In the genomic region with DNA sequence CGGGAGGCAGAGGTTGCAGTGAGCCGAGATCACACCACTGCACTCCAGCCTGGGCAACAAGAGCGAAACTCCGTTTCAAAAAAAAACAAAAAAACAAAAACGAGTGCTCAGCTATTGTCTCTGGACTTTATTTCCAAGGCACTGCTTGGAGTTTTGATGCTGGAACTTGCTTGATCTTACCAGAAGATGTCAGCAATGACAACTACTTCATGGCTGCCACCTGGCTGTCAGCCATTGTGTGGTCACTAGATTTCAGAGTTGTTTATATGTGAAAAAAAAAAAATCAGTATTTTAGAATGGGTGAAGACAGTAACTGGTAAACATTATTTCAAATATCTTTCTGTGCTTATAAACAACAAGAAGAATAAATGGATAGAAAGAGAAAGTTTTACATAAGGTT, we compare ENCODE assay signal across 8 cellular contexts. TPM values are rescaled to one million over a fixed set of nuclear protein-coding genes. Genes with fewer than 3 reads are reported as not detected.
DNase-seq lines count a peak whose midpoint lies in the region; ATAC-seq, FAIRE-seq and TF ChIP-seq lines count a peak whose summit lies in the region.

No MANE protein-coding gene starts in this region.

- H3K4me3 ChIP-seq in HepG2 (replicated peaks in 1 of 3; ENCODE audit: insufficient read depth in 1 of 3, low read depth in 2 of 3, low read length in 3 of 3), result no peak overlapping the region
- no peak overlapping the region for H3K4me3 ChIP-seq in coronary artery

- TF ChIP-seq EP300 in HepG2 (IDR thresholded peaks at IDR 0.05; ENCODE audit: low read depth in 2 of 2, low read length in 2 of 2) (no peak), HepG2 (CRISPR knock-in tag; IDR thresholded peaks at IDR 0.05; ENCODE audit: borderline replicate concordance) (no peak)

- in situ Hi-C loops in HepG2 (cut with HindIII; ENCODE audit: extremely low pct_ligation_motif_present, low pct_unique_long_range_greater_than_20kb), result no loop called here

- no peak for TF ChIP-seq RAD21 in HepG2 (CRISPR knock-in tag; IDR thresholded peaks at IDR 0.05)

- no peak overlapping the region for H2AFZ ChIP-seq in HepG2 (ENCODE audit: low read length)

- POLR2A ChIA-PET in HepG2 (lab: Yijun Ruan, JAX), result no interaction called here

- no peaks in the 10 kb centered on the region for H3K9me3 ChIP-seq in HepG2 (ENCODE audit: low read length)

- H4K20me1 ChIP-seq in HepG2 (ENCODE audit: insufficient read depth, low read length), result no peaks in the 10 kb centered on the region

- peaks cover 0 to 8% of the 10 kb centered on the region in 2 experiments; a peak in 3 of 5 replicates for H3K27me3 ChIP-seq in HepG2 (ENCODE audit: control insufficient read depth in 1 of 2, insufficient read depth in 2 of 2, low read length in 2 of 2)

- H3K4me2 ChIP-seq in HepG2 (ENCODE audit: low read depth, low read length), result no peak overlapping the region

- intact Hi-C loops in HepG2 (cut with micrococcal nuclease; ENCODE audit: unreplicated experiment), result loop anchor here (1.0 kb wide), 1 partner anchor 50 kb away; no protein-coding TSS in a partner anchor

- H3K79me2 ChIP-seq in HepG2 (ENCODE audit: insufficient read depth, low read length), result no peaks in the 10 kb centered on the region

- no peak overlapping the region for H3K9ac ChIP-seq in HepG2 (ENCODE audit: insufficient read depth, low read depth, low read length)

- TF ChIP-seq POLR2A in HepG2 (IDR thresholded peaks at IDR 0.05; ENCODE audit: insufficient read depth in 1 of 2, low read depth in 2 of 2, low read length in 2 of 2), result no peak

- peak; percentile 84 for FAIRE-seq in HepG2 (lab: Jason Lieb, UNC)

- peak; percentile 57; the same call in 2 of the 3 replicates for ATAC-seq in HepG2

- H3K4me1 ChIP-seq in HepG2 (ENCODE audit: insufficient read depth, low read length), result no peaks in the 10 kb centered on the region

- CTCF ChIA-PET in HepG2 (lab: Yijun Ruan, JAX; ENCODE audit: low intra/inter-chr PET ratio, low total read pairs), result no interaction called here

- DNase-seq in Daoy (ENCODE audit: low read depth), result peak; percentile 38
- DNase-seq in NCI-H1930 (lab: John Stamatoyannopoulos, UW), result peak; percentile 19 to 43
- peak; percentile 66 for DNase-seq in activated effector memory CD4-positive, alpha-beta T cell treated with anti-CD3 and anti-CD28 coated beads, Interleukin-2, amount 50 U/mL, for 16 hours
- peak; percentile 56 for DNase-seq in HepG2 (ENCODE audit: low spot score)
- DNase-seq in HuH-7.5 (ENCODE audit: low spot score), result no peak
- DNase-seq in coronary artery (ENCODE audit: low spot score), result no peak
- no peak for DNase-seq in NCI-H128 (lab: John Stamatoyannopoulos, UW; ENCODE audit: unreplicated experiment)

- no peak overlapping the region for H3K27ac ChIP-seq in 22Rv1
- H3K27ac ChIP-seq in HepG2 (ENCODE audit: extremely low read length, insufficient read depth, low read length), result no peak overlapping the region
- no peak overlapping the region for H3K27ac ChIP-seq in coronary artery

- 3% methylated on average over 5 of the region's 5 CpGs for WGBS in HepG2 (ENCODE audit: low lambda C conversion rate)

- BruUV-seq in HepG2 (replicated peaks; lab: Mats Ljungman, UMichigan), result no TSS peak

- no peaks in the 10 kb centered on the region for H3K36me3 ChIP-seq in HepG2 (replicated peaks in 1 of 2; ENCODE audit: control insufficient read depth in 1 of 2, insufficient read depth in 2 of 2, low read length in 2 of 2)

- TF ChIP-seq CTCF in 22Rv1 (IDR thresholded peaks at IDR 0.05), result peak; percentile 54
- peak; percentile 50 for TF ChIP-seq CTCF in HepG2 (CRISPR knock-in tag; IDR thresholded peaks at IDR 0.05)
- TF ChIP-seq CTCF in coronary artery (IDR thresholded peaks at IDR 0.05), result no peak

TF ChIP-seq in HepG2, 621 proteins besides CTCF, POLR2A, EP300 and RAD21 (continues in another document):
- peak; percentile 46 for TF ChIP-seq STAG1 (CRISPR knock-in tag; IDR thresholded peaks at IDR 0.05)
- TF ChIP-seq YY1 (IDR thresholded peaks at IDR 0.05; ENCODE audit: insufficient read depth, insufficient replicate concordance, low read depth, low read length), result peak; percentile 69

RNA-seq across cellular contexts. Expression of gene OR4D1, which starts 26.3 kb away (rescaled TPM):
- 0.06 TPM in 1 of 2 replicates, not detected in the other for total RNA-seq in Daoy (2014; rRNA removed; shearing (Covaris generic))
- not detected in 2 replicates for total RNA-seq in HepG2 (2016; rRNA removed; fragmentation: Illumina TruSeq; extraction: Trizol)
- total RNA-seq in HepG2 (2016; cell fraction: cytosol; rRNA removed; fragmentation: Illumina TruSeq; extraction: Trizol; ENCODE audit: low read depth), result not detected in 2 replicates
- not detected in 2 replicates for total RNA-seq in HepG2 (2016; cell fraction: insoluble cytoplasmic fraction; rRNA removed; fragmentation: Illumina TruSeq; extraction: Trizol)
- not detected in 2 replicates for total RNA-seq in HepG2 (2016; cell fraction: membrane; rRNA removed; fragmentation: Illumina TruSeq; extraction: Trizol)
- not detected in 2 replicates for total RNA-seq in HepG2 (2016; cell fraction: nucleus; rRNA removed; fragmentation: Illumina TruSeq; extraction: Trizol)
- polyA plus RNA-seq in HepG2 (2011; rRNA removed), result not detected in 2 replicates
- not detected in 2 replicates for polyA plus RNA-seq in HepG2 (2011; cell fraction: cytosol; rRNA removed)
- not detected in 2 replicates for polyA plus RNA-seq in HepG2 (2011; cell fraction: nucleus; rRNA removed)
- polyA plus RNA-seq in HepG2 (2012), result not detected in 2 replicates
- not detected in 2 replicates for polyA plus RNA-seq in HepG2 (2016; cell fraction: cytosol; fragmentation: Illumina TruSeq; extraction: Trizol; ENCODE audit: low read depth)
- polyA plus RNA-seq in HepG2 (2016; cell fraction: insoluble cytoplasmic fraction; fragmentation: Illumina TruSeq; extraction: Trizol; ENCODE audit: low read depth), result not detected in 2 replicates
- not detected in 2 replicates for polyA plus RNA-seq in HepG2 (2016; cell fraction: membrane; fragmentation: Illumina TruSeq; extraction: Trizol; ENCODE audit: low read depth)
- not detected in 2 replicates for polyA plus RNA-seq in HepG2 (2016; cell fraction: nucleus; fragmentation: Illumina TruSeq; extraction: Trizol; ENCODE audit: insufficient read depth, low read depth)
- polyA minus RNA-seq in HepG2 (2011; rRNA and poly(A)+ RNA removed; ENCODE audit: low replicate concordance), result not detected in 2 replicates
- polyA minus RNA-seq in HepG2 (2011; cell fraction: cytosol; rRNA and poly(A)+ RNA removed), result not detected in 2 replicates
- polyA minus RNA-seq in HepG2 (2011; cell fraction: nucleus; rRNA and poly(A)+ RNA removed), result not detected in 2 replicates

RNA-seq across cellular contexts. Expression of gene DYNLL2, which starts 38.7 kb away (rescaled TPM):
- 5.5 and 8.8 TPM in 2 replicates for total RNA-seq in Daoy (2014; rRNA removed; shearing (Covaris generic))
- 29.0 and 34.8 TPM in 2 replicates for total RNA-seq in HepG2 (2016; rRNA removed; fragmentation: Illumina TruSeq; extraction: Trizol)
- total RNA-seq in HepG2 (2016; cell fraction: cytosol; rRNA removed; fragmentation: Illumina TruSeq; extraction: Trizol; ENCODE audit: low read depth), result 6.1 and 6.8 TPM in 2 replicates
- 29.9 and 31.0 TPM in 2 replicates for total RNA-seq in HepG2 (2016; cell fraction: insoluble cytoplasmic fraction; rRNA removed; fragmentation: Illumina TruSeq; extraction: Trizol)
- total RNA-seq in HepG2 (2016; cell fraction: membrane; rRNA removed; fragmentation: Illumina TruSeq; extraction: Trizol), result 22.5 and 23.1 TPM in 2 replicates
- total RNA-seq in HepG2 (2016; cell fraction: nucleus; rRNA removed; fragmentation: Illumina TruSeq; extraction: Trizol), result 16.4 and 17.6 TPM in 2 replicates
- 9.5 and 10.5 TPM in 2 replicates for polyA plus RNA-seq in HepG2 (2011; rRNA removed)
- polyA plus RNA-seq in HepG2 (2011; cell fraction: cytosol; rRNA removed), result 6.6 and 7.9 TPM in 2 replicates
- 6.7 and 9.3 TPM in 2 replicates for polyA plus RNA-seq in HepG2 (2011; cell fraction: nucleus; rRNA removed)
- 27.1 and 28.2 TPM in 2 replicates for polyA plus RNA-seq in HepG2 (2012)
- 7.8 and 8.2 TPM in 2 replicates for polyA plus RNA-seq in HepG2 (2016; cell fraction: cytosol; fragmentation: Illumina TruSeq; extraction: Trizol; ENCODE audit: low read depth)
- 44.6 and 48.8 TPM in 2 replicates for polyA plus RNA-seq in HepG2 (2016; cell fraction: insoluble cytoplasmic fraction; fragmentation: Illumina TruSeq; extraction: Trizol; ENCODE audit: low read depth)
- polyA plus RNA-seq in HepG2 (2016; cell fraction: membrane; fragmentation: Illumina TruSeq; extraction: Trizol; ENCODE audit: low read depth), result 22.6 and 24.9 TPM in 2 replicates
- polyA plus RNA-seq in HepG2 (2016; cell fraction: nucleus; fragmentation: Illumina TruSeq; extraction: Trizol; ENCODE audit: insufficient read depth, low read depth), result 31.1 and 32.2 TPM in 2 replicates
- polyA minus RNA-seq in HepG2 (2011; rRNA and poly(A)+ RNA removed; ENCODE audit: low replicate concordance), result 7.7 and 8.6 TPM in 2 replicates
- 5.7 and 6.4 TPM in 2 replicates for polyA minus RNA-seq in HepG2 (2011; cell fraction: cytosol; rRNA and poly(A)+ RNA removed)
- polyA minus RNA-seq in HepG2 (2011; cell fraction: nucleus; rRNA and poly(A)+ RNA removed), result 13.6 and 19.5 TPM in 2 replicates

RNA-seq across cellular contexts. Expression of gene OR4D2, which starts 44.9 kb away (rescaled TPM):
- total RNA-seq in Daoy (2014; rRNA removed; shearing (Covaris generic)), result not detected in 2 replicates
- total RNA-seq in HepG2 (2016; rRNA removed; fragmentation: Illumina TruSeq; extraction: Trizol), result not detected in 2 replicates
- total RNA-seq in HepG2 (2016; cell fraction: cytosol; rRNA removed; fragmentation: Illumina TruSeq; extraction: Trizol; ENCODE audit: low read depth), result not detected in 2 replicates
- total RNA-seq in HepG2 (2016; cell fraction: insoluble cytoplasmic fraction; rRNA removed; fragmentation: Illumina TruSeq; extraction: Trizol), result not detected in 2 replicates
- not detected in 2 replicates for total RNA-seq in HepG2 (2016; cell fraction: membrane; rRNA removed; fragmentation: Illumina TruSeq; extraction: Trizol)
- total RNA-seq in HepG2 (2016; cell fraction: nucleus; rRNA removed; fragmentation: Illumina TruSeq; extraction: Trizol), result not detected in 2 replicates
- not detected in 2 replicates for polyA plus RNA-seq in HepG2 (2011; rRNA removed)
- not detected in 2 replicates for polyA plus RNA-seq in HepG2 (2011; cell fraction: cytosol; rRNA removed)
- not detected in 2 replicates for polyA plus RNA-seq in HepG2 (2011; cell fraction: nucleus; rRNA removed)
- polyA plus RNA-seq in HepG2 (2012), result not detected in 2 replicates
- polyA plus RNA-seq in HepG2 (2016; cell fraction: cytosol; fragmentation: Illumina TruSeq; extraction: Trizol; ENCODE audit: low read depth), result not detected in 2 replicates
- not detected in 2 replicates for polyA plus RNA-seq in HepG2 (2016; cell fraction: insoluble cytoplasmic fraction; fragmentation: Illumina TruSeq; extraction: Trizol; ENCODE audit: low read depth)
- not detected in 2 replicates for polyA plus RNA-seq in HepG2 (2016; cell fraction: membrane; fragmentation: Illumina TruSeq; extraction: Trizol; ENCODE audit: low read depth)
- polyA plus RNA-seq in HepG2 (2016; cell fraction: nucleus; fragmentation: Illumina TruSeq; extraction: Trizol; ENCODE audit: insufficient read depth, low read depth), result not detected in 2 replicates
- not detected in 2 replicates for polyA minus RNA-seq in HepG2 (2011; rRNA and poly(A)+ RNA removed; ENCODE audit: low replicate concordance)
- not detected in 2 replicates for polyA minus RNA-seq in HepG2 (2011; cell fraction: cytosol; rRNA and poly(A)+ RNA removed)
- not detected in 2 replicates for polyA minus RNA-seq in HepG2 (2011; cell fraction: nucleus; rRNA and poly(A)+ RNA removed)

Comparison
In these comparisons a context has a peak if more than half of its experiments do, and no peak if none do; other contexts are left out.
1. DNase-seq: peak in Daoy (single experiment), NCI-H1930 (2 of 2), activated effector memory CD4-positive, alpha-beta T cell treated with anti-CD3 and anti-CD28 coated beads, Interleukin-2, amount 50 U/mL, for 16 hours (single experiment) and HepG2 (single experiment); none in HuH-7.5 (single experiment), coronary artery (single experiment) and NCI-H128 (single experiment).